12 cellular contexts compared by ENCODE assay signal in genomic region chr1:226033599-226034390, GRCh38. TPM values are rescaled to one million over a fixed set of nuclear protein-coding genes. Genes with fewer than 3 reads are reported as not detected.
DNase-seq lines count a peak whose midpoint lies in the region; ATAC-seq and TF ChIP-seq lines count a peak whose summit lies in the region.
"Had no signal": no experiment of that assay in that cellular context is flagged by ENCODE, and none has a peak within 500 bp of the region (broad histone marks: within the 10 kb centered on the region; RNA-seq: fewer than 3 reads in every experiment).

No MANE protein-coding gene starts in this region.

- TF ChIP-seq CTCF in sigmoid colon (IDR thresholded peaks at IDR 0.05) (no peak), nephron progenitor cell (IDR thresholded peaks at IDR 0.05) (no peak)

- intact Hi-C loops in sigmoid colon (cut with DNase I): no loop called here

- no peak for TF ChIP-seq EP300 in sigmoid colon (IDR thresholded peaks at IDR 0.05)

- H3K9me3 Mint-ChIP-seq in T-cell (no peaks in the 10 kb centered on the region), nephron progenitor cell (no peaks in the 10 kb centered on the region)
- H3K9me3 Mint-ChIP-seq: activated naive CD4-positive, alpha-beta T cell treated with anti-CD3 and anti-CD28 coated beads, Interleukin-2, amount 50 U/mL, for 72 hours had no signal

- peak overlapping the region in 5 of 11 experiments; percentile 51 to 78 (median 69); a peak in 9 of 22 replicates for H3K9ac ChIP-seq in BLaER1 treated with 17β-estradiol and CSF1 and Interleukin-3, amounts not matched to agents 10 nM and 100 nM

- POLR2A ChIA-PET in T-cell (lab: Charles Lee): no interaction called here

- H3K36me3 Mint-ChIP-seq in T-cell (no peaks in the 10 kb centered on the region), nephron progenitor cell (ENCODE audit: low read depth) (no peaks in the 10 kb centered on the region)
- H3K36me3 Mint-ChIP-seq: activated naive CD4-positive, alpha-beta T cell treated with anti-CD3 and anti-CD28 coated beads, Interleukin-2, amount 50 U/mL, for 72 hours had no signal

- no peaks in the 10 kb centered on the region for H3K36me3 ChIP-seq in BLaER1 treated with 17β-estradiol and CSF1 and Interleukin-3, amounts not matched to agents 10 nM and 100 nM
- no peaks in the 10 kb centered on the region for H3K36me3 ChIP-seq in sigmoid colon
- H3K36me3 ChIP-seq: gastrocnemius medialis had no signal

- 65 to 75% methylated on average over 4 of the region's 4 CpGs for WGBS in sigmoid colon, 2 donors

- H3K4me1 Mint-ChIP-seq in T-cell (peaks cover 0 to 2% (median 0%) of the 10 kb centered on the region in 3 donors), nephron progenitor cell (peaks cover 3% of the 10 kb centered on the region)

- H3K27me3 Mint-ChIP-seq in T-cell: no peaks in the 10 kb centered on the region
- H3K27me3 Mint-ChIP-seq in nephron progenitor cell (ENCODE audit: low read depth, poor library complexity): peaks cover 8% of the 10 kb centered on the region

- DNase-seq in SKM-1 (lab: John Stamatoyannopoulos, UW; ENCODE audit: unreplicated experiment): peak; percentile 62
- peak; percentile 39 for DNase-seq in globus pallidus (ENCODE audit: low spot score)
- no peak for DNase-seq in sigmoid colon
- DNase-seq in activated T-cell treated with anti-CD3 and anti-CD28 coated beads, Interleukin-2, amount 50 U/mL, for 1 hour: no peak
- no peak for DNase-seq in T-cell
- DNase-seq in nephron progenitor cell: no peak
- DNase-seq: cortex of kidney, NCI-H2029 treated with DMSO at 0.1 percent for 48 hours had no signal

- no peak overlapping the region for H3K27ac Mint-ChIP-seq in T-cell
- H3K27ac Mint-ChIP-seq in nephron progenitor cell: no peak overlapping the region
- H3K27ac Mint-ChIP-seq: activated naive CD4-positive, alpha-beta T cell treated with anti-CD3 and anti-CD28 coated beads, Interleukin-2, amount 50 U/mL, for 72 hours had no signal

- H3K27me3 ChIP-seq in BLaER1 treated with 17β-estradiol and CSF1 and Interleukin-3, amounts not matched to agents 10 nM and 100 nM: no peaks in the 10 kb centered on the region
- H3K27me3 ChIP-seq in sigmoid colon: no peaks in the 10 kb centered on the region
- H3K27me3 ChIP-seq: gastrocnemius medialis had no signal

- ATAC-seq in T-cell (replicated peaks in 1 of 4) (no peak), GM18520 (IDR thresholded peaks at IDR 0.05; ENCODE audit: unreplicated experiment) (no peak)
- ATAC-seq: activated naive CD4-positive, alpha-beta T cell treated with anti-CD3 and anti-CD28 coated beads, Interleukin-2, amount 50 U/mL, for 72 hours had no signal

- peaks cover 19 to 80% (median 49%) of the 10 kb centered on the region in 10 experiments for H3K4me1 ChIP-seq in BLaER1 treated with 17β-estradiol and CSF1 and Interleukin-3, amounts not matched to agents 10 nM and 100 nM
- no peaks in the 10 kb centered on the region for H3K4me1 ChIP-seq in sigmoid colon
- H3K4me1 ChIP-seq: gastrocnemius medialis had no signal

- peak overlapping the region in 10 of 11 experiments; percentile 1 to 98 (median 82); a peak in 18 of 22 replicates for H3K4me2 ChIP-seq in BLaER1 treated with 17β-estradiol and CSF1 and Interleukin-3, amounts not matched to agents 10 nM and 100 nM

- CTCF ChIA-PET in T-cell (lab: Charles Lee): interaction anchor here (0.7 to 1.2 kb wide), 2 partner anchors 28 to 31 kb away, joined by 3 to 4 read pairs; no protein-coding TSS in a partner anchor

- H3K27ac ChIP-seq in BLaER1 treated with 17β-estradiol and CSF1 and Interleukin-3, amounts not matched to agents 10 nM and 100 nM: peak overlapping the region in 8 of 11 experiments; percentile 41 to 92 (median 76); a peak in 15 of 22 replicates
- H3K27ac ChIP-seq in sigmoid colon: peak overlapping the region; percentile 46 to 69 (median 60)

- peak overlapping the region in 5 of 10 experiments; percentile 4 to 36 (median 22); a peak in 2 of 20 replicates for H3K4me3 ChIP-seq in BLaER1 treated with 17β-estradiol and CSF1 and Interleukin-3, amounts not matched to agents 10 nM and 100 nM
- H3K4me3 ChIP-seq in sigmoid colon: no peak overlapping the region
- H3K4me3 ChIP-seq: gastrocnemius medialis had no signal

- no peak for TF ChIP-seq POLR2A in sigmoid colon (IDR thresholded peaks at IDR 0.05)

- H4K20me1 ChIP-seq in BLaER1 treated with 17β-estradiol and CSF1 and Interleukin-3, amounts not matched to agents 10 nM and 100 nM: no peaks in the 10 kb centered on the region

- H3K4me3 Mint-ChIP-seq in T-cell (no peak overlapping the region), nephron progenitor cell (no peak overlapping the region)

- H3K9me3 ChIP-seq in BLaER1 treated with 17β-estradiol and CSF1 and Interleukin-3, amounts not matched to agents 10 nM and 100 nM (replicated peaks in 1 of 11): no peaks in the 10 kb centered on the region
- no peaks in the 10 kb centered on the region for H3K9me3 ChIP-seq in sigmoid colon
- H3K9me3 ChIP-seq: gastrocnemius medialis had no signal

RNA-seq across cellular contexts. Expression of gene H3-3A, which starts 28.7 kb away (rescaled TPM):
- total RNA-seq in sigmoid colon (100 to 1,000 TPM; 320 to 452 (median 393) TPM), T-cell (100 to 1,000 TPM; 340 to 391 (median 366) TPM)
- 1,000 to 10,000 TPM in 2 of 3 donors, 100 to 1,000 TPM in 1; 807 to 2,184 (median 1,596) TPM for polyA plus RNA-seq in sigmoid colon

RNA-seq across cellular contexts. Expression of gene SDE2, which starts 34.7 kb away (rescaled TPM):
- 10 to 100 TPM; 11.1 to 21.9 (median 18.4) TPM for total RNA-seq in sigmoid colon
- polyA plus RNA-seq in sigmoid colon: 10 to 100 TPM in 2 of 3 donors, 1 to 10 TPM in 1; 9.0 to 12.7 (median 10.2) TPM
- total RNA-seq in T-cell: 10 to 100 TPM; 19.6 to 36.1 (median 21.8) TPM

Comparison
In these comparisons a context has a peak if more than half of its experiments do, and no peak if none do; other contexts are left out.
1. DNase-seq: peak in SKM-1 (single experiment) and globus pallidus (single experiment); none in sigmoid colon (single experiment), activated T-cell treated with anti-CD3 and anti-CD28 coated beads, Interleukin-2, amount 50 U/mL, for 1 hour (single experiment), T-cell (0 of 34) and nephron progenitor cell (single experiment).